ENCODE assay signal across 1 cellular context in the genomic region with DNA sequence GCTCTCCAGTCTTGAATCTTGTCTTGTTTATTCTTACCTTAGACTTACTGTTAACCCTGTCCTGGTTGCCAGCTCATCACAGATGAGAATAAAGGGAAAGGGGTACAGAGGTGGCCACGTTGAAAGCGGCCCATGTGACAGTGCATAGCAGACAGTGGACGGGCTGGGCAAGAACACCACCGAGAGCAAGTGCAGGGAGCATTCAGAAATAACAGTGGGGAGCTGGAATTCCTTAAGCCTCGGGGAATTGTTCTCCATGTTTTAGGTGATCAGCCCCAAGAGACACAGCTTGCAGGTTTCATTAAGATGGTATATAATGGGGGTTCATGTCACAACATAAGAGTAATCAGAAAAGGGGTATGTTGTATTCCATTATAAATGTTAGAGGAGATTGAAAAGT.
TF ChIP-seq lines count a peak whose summit lies in the region.

No MANE protein-coding gene starts in this region.

TF ChIP-seq in K562, 482 proteins besides CTCF, POLR2A, EP300 and RAD21 (continued from another document):
- TF ChIP-seq ZNF407 (IDR thresholded peaks at IDR 0.05; ENCODE audit: low read depth) = no peak
- no peak for TF ChIP-seq MCM2 (IDR thresholded peaks at IDR 0.05; ENCODE audit: low read depth)
- no peak for TF ChIP-seq FOXK1 (CRISPR knock-in tag; IDR thresholded peaks at IDR 0.05; ENCODE audit: borderline replicate concordance)
- TF ChIP-seq ZNF124 (CRISPR knock-in tag; IDR thresholded peaks at IDR 0.05) = no peak
- no peak for TF ChIP-seq CEBPG (CRISPR knock-in tag; IDR thresholded peaks at IDR 0.05)
- no peak for TF ChIP-seq CEBPG (tag; conservative IDR thresholded peaks at IDR 0.05 in 1 of 2, IDR thresholded peaks at IDR 0.05 in 1 of 2)
- TF ChIP-seq NEUROD1 (IDR thresholded peaks at IDR 0.05; ENCODE audit: borderline replicate concordance, low read depth, low read length, partially characterized antibody) = no peak
- TF ChIP-seq ZBTB9 (CRISPR knock-in tag; IDR thresholded peaks at IDR 0.05) = no peak
- no peak for TF ChIP-seq E4F1 (CRISPR knock-in tag; IDR thresholded peaks at IDR 0.05; ENCODE audit: borderline replicate concordance)
- no peak for TF ChIP-seq E2F5 (CRISPR knock-in tag; IDR thresholded peaks at IDR 0.05)
- no peak for TF ChIP-seq DIDO1 (tag; IDR thresholded peaks at IDR 0.05; ENCODE audit: low read depth)
TF ChIP-seq in K562: peak in this region for 0.
